ENCODE assay signal across 9 cellular contexts in the genomic region with DNA sequence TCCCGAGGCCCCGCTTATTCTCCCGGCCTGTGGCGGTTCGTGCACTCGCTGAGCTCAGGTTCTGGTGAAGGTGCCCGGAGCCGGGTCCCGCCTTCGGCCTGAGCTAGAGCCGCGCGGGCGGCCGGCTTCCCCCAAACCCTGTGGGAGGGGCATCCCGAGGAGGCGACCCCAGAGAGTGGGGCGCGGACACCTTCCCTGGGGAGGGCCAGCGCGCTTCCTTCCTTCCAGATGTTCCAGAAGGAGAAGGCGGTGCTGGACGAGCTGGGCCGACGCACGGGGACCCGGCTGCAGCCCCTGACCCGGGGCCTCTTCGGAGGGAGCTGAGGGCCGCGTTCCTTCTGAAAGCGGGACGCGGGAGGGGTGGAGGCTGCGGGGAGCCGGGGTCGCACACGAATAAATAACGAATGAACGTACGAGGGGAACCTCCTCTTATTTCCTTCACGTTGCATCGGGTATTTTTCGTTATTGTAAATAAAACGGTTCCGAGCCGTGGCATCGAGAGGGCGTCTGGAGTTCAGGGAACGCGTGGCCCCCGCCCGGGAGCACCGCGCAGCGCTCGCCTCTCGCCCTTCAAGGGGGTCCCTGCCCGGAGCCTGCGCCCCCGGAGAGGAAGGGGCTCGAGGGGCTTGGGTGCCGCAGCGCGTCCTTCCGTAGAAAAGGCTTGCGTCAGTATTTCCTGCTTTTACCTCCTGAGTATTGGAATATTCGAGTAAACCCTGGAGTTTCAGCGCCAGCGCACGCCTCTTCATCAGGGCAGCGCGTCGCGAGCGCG. TPM values are rescaled to one million over a fixed set of nuclear protein-coding genes. Genes with fewer than 3 reads are reported as not detected.
DNase-seq lines count a peak whose midpoint lies in the region; ATAC-seq and TF ChIP-seq lines count a peak whose summit lies in the region.
"Had no signal": no experiment of that assay in that cellular context is flagged by ENCODE, and none has a peak within 500 bp of the region (broad histone marks: within the 10 kb centered on the region; RNA-seq: fewer than 3 reads in every experiment).

No MANE protein-coding gene starts in this region.

- peaks cover 0 to 19% (median 10%) of the 10 kb centered on the region in 7 donors for H3K4me1 Mint-ChIP-seq in naive thymus-derived CD4-positive, alpha-beta T cell

- no peaks in the 10 kb centered on the region for H3K4me1 ChIP-seq in naive thymus-derived CD4-positive, alpha-beta T cell (ENCODE audit: control insufficient read depth in 2 of 2, insufficient read depth in 2 of 2, low read length in 2 of 2)

- CTCF ChIA-PET in naive thymus-derived CD4-positive, alpha-beta T cell (lab: Charles Lee) = no interaction called here

- DNase-seq in AG09309 (ENCODE audit: low read depth) (no peak), NCI-H69 (lab: John Stamatoyannopoulos, UW) (peak; percentile 12), erythroblast (lab: John Stamatoyannopoulos, UW) (peak; percentile 32 to 51), SIG-M5 treated with dmso at 0.1 percent for 504 hours (lab: John Stamatoyannopoulos, UW; ENCODE audit: unreplicated experiment) (no peak), G401 (ENCODE audit: low spot score) (no peak), mesenteric fat pad (ENCODE audit: low spot score) (no peak), KG1 (lab: John Stamatoyannopoulos, UW) (no peak)
- DNase-seq in naive thymus-derived CD4-positive, alpha-beta T cell = peak in 4 of 9 donors; percentile 2 to 24 (median 9)
- DNase-seq: activated gamma-delta T cell had no signal

- peaks cover 0 to 6% (median 0%) of the 10 kb centered on the region in 5 donors for H3K27me3 Mint-ChIP-seq in naive thymus-derived CD4-positive, alpha-beta T cell

- H3K9me3 Mint-ChIP-seq in naive thymus-derived CD4-positive, alpha-beta T cell = peaks cover 0 to 5% (median 0%) of the 10 kb centered on the region in 11 donors

- intact Hi-C loops in naive thymus-derived CD4-positive, alpha-beta T cell (cut with micrococcal nuclease) = no loop called here

- H3K27ac ChIP-seq in naive thymus-derived CD4-positive, alpha-beta T cell (ENCODE audit: low read depth, low read length) = no peak overlapping the region

- H3K36me3 Mint-ChIP-seq in naive thymus-derived CD4-positive, alpha-beta T cell = peaks cover 0 to 11% (median 0%) of the 10 kb centered on the region in 5 donors

- H3K27me3 ChIP-seq in naive thymus-derived CD4-positive, alpha-beta T cell (ENCODE audit: control insufficient read depth in 2 of 2, insufficient read depth in 2 of 2, low read length in 2 of 2) = no peaks in the 10 kb centered on the region

- peak overlapping the region in 9 of 10 donors; percentile 61 to 93 (median 78) for H3K4me3 Mint-ChIP-seq in naive thymus-derived CD4-positive, alpha-beta T cell

- in situ Hi-C loops in G401 (cut with HindIII; ENCODE audit: low sequenced_read_pairs) = no loop called here

- H3K27ac Mint-ChIP-seq in naive thymus-derived CD4-positive, alpha-beta T cell = peak overlapping the region in 3 of 9 donors; percentile 65 to 69 (median 68)

- H3K4me3 ChIP-seq in AG09309 (ENCODE audit: control insufficient read depth, low read depth, low read length) = peak overlapping the region; percentile 23
- no peak overlapping the region for H3K4me3 ChIP-seq in naive thymus-derived CD4-positive, alpha-beta T cell (ENCODE audit: low read length)

- no peaks in the 10 kb centered on the region for H3K9me3 ChIP-seq in naive thymus-derived CD4-positive, alpha-beta T cell (ENCODE audit: control insufficient read depth in 2 of 3, low read length in 3 of 3)

- POLR2A ChIA-PET in naive thymus-derived CD4-positive, alpha-beta T cell (lab: Charles Lee) = no interaction called here

- ATAC-seq in naive thymus-derived CD4-positive, alpha-beta T cell = no peak

- no peak for TF ChIP-seq POLR2A in erythroblast (IDR thresholded peaks at IDR 0.05; ENCODE audit: low read length)

- peaks cover 0 to 5% (median 0%) of the 10 kb centered on the region in 3 experiments for H3K36me3 ChIP-seq in naive thymus-derived CD4-positive, alpha-beta T cell (ENCODE audit: control insufficient read depth in 2 of 3, insufficient read depth in 3 of 3, low read length in 3 of 3)

- no peak for TF ChIP-seq CTCF in AG09309 (IDR thresholded peaks at IDR 0.05; ENCODE audit: control insufficient read depth, insufficient read depth, low read depth, low read length, missing control alignments)

RNA-seq across cellular contexts. Expression of a gene that starts 11.4 kb away (rescaled TPM):
- total RNA-seq in naive thymus-derived CD4-positive, alpha-beta T cell = 10 to 100 TPM in 4 of 5 experiments, 1 to 10 TPM in 1; 8.8 to 16.7 (median 15.6) TPM
- 10 to 100 TPM; 12.3 to 20.1 TPM for polyA plus RNA-seq in naive thymus-derived CD4-positive, alpha-beta T cell
- 29.0 and 52.6 TPM in 2 replicates for total RNA-seq in G401 (2014; rRNA removed; shearing (Covaris generic))
- 11.1 TPM for total RNA-seq in mesenteric fat pad

RNA-seq across cellular contexts. Expression of a gene that starts 12.1 kb away (rescaled TPM):
- total RNA-seq in naive thymus-derived CD4-positive, alpha-beta T cell = 100 to 1,000 TPM; 121 to 175 (median 144) TPM
- 10 to 100 TPM; 37.3 to 90.6 TPM for polyA plus RNA-seq in naive thymus-derived CD4-positive, alpha-beta T cell
- total RNA-seq in G401 (2014; rRNA removed; shearing (Covaris generic)) = 102 and 127 TPM in 2 replicates
- 89.8 TPM for total RNA-seq in mesenteric fat pad

RNA-seq across cellular contexts. Expression of a gene that starts 26.2 kb away (rescaled TPM):
- 10 to 100 TPM in 1 of 5 experiments, 1 to 10 TPM in 4; 5.0 to 38.4 (median 9.0) TPM for total RNA-seq in naive thymus-derived CD4-positive, alpha-beta T cell
- 1 to 10 TPM in 1 of 2 donors, under 1 TPM in 1; 0.59 to 1.0 TPM for polyA plus RNA-seq in naive thymus-derived CD4-positive, alpha-beta T cell
- total RNA-seq in G401 (2014; rRNA removed; shearing (Covaris generic)) = 7.9 and 8.2 TPM in 2 replicates
- 0.96 TPM for total RNA-seq in mesenteric fat pad

RNA-seq across cellular contexts. Expression of a gene that starts 26.5 kb away (rescaled TPM):
- total RNA-seq in naive thymus-derived CD4-positive, alpha-beta T cell = 10 to 100 TPM; 53.3 to 68.2 (median 56.2) TPM
- polyA plus RNA-seq in naive thymus-derived CD4-positive, alpha-beta T cell = 10 to 100 TPM; 13.7 to 29.6 TPM
- total RNA-seq in G401 (2014; rRNA removed; shearing (Covaris generic)) = 14.3 and 33.5 TPM in 2 replicates
- 29.4 TPM for total RNA-seq in mesenteric fat pad

Comparison
In these comparisons a context has a peak if more than half of its experiments do, and no peak if none do; other contexts are left out.
1. DNase-seq: peak in NCI-H69 (single experiment) and erythroblast (2 of 2); none in AG09309 (single experiment), SIG-M5 treated with dmso at 0.1 percent for 504 hours (single experiment), G401 (single experiment), mesenteric fat pad (single experiment) and KG1 (single experiment).